ENCODE assay signal across 8 cellular contexts in the genomic region with DNA sequence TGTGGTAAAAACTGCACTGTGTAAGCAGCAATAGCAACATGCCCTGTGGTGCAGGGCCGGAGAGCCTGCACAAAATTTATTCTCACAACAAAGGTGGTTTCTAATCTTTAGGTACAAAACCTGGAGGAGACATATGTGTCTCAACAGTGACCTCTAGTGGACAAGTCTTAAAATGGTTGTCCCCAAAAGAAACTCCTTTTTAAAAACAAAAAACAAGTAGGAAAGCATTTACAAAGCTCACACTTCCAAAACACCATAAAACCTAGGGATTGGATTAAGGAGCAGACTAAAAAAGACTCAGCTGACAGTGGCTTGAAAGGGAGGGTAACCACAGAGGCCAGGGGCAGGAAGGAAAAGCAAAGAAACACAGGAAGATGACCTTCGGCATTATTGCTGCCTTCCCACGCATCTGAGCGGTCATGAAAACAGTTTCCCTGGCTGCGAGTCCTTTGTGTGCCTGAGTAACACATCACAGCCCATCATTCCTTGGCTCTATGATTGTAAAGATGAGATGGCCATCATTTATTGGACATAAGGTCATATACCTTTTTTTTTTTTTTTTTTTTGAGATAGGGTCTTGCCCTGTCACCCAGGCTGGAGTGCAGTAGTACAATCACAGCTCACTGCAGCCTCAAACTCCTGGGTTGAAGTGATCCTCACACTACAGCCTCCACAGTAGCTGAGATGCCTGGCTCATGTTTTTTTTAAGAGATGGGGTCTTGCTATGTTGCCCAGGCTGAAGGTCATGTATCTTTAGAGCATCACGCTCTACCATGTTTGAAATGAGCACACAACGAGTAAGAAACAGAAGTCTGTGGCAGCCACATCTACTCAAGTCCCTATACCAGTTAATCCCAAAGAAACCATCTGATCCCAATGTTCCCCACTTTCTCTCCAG. TPM values are rescaled to one million over a fixed set of nuclear protein-coding genes. Genes with fewer than 3 reads are reported as not detected.
DNase-seq lines count a peak whose midpoint lies in the region; ATAC-seq and TF ChIP-seq lines count a peak whose summit lies in the region.

No MANE protein-coding gene starts in this region.

- no peaks in the 10 kb centered on the region for H3K27me3 Mint-ChIP-seq in stimulated activated naive CD8-positive, alpha-beta T cell treated with anti-CD3 and anti-CD28 coated beads, Interleukin-15, amount 100 ng/mL, for 72 hours

- peak overlapping the region; percentile 51 to 58 for H3K4me3 Mint-ChIP-seq in stimulated activated naive CD8-positive, alpha-beta T cell treated with anti-CD3 and anti-CD28 coated beads, Interleukin-15, amount 100 ng/mL, for 72 hours

- peak overlapping the region; percentile 77 to 95 for H3K27ac Mint-ChIP-seq in stimulated activated naive CD8-positive, alpha-beta T cell treated with anti-CD3 and anti-CD28 coated beads, Interleukin-15, amount 100 ng/mL, for 72 hours

- H3K4me1 Mint-ChIP-seq in stimulated activated naive CD8-positive, alpha-beta T cell treated with anti-CD3 and anti-CD28 coated beads, Interleukin-15, amount 100 ng/mL, for 72 hours, result peaks cover 47% of the 10 kb centered on the region

- H3K9me3 Mint-ChIP-seq in stimulated activated naive CD8-positive, alpha-beta T cell treated with anti-CD3 and anti-CD28 coated beads, Interleukin-15, amount 100 ng/mL, for 72 hours, result no peaks in the 10 kb centered on the region

- TF ChIP-seq CTCF in 22Rv1 (IDR thresholded peaks at IDR 0.05), result peak; percentile 80

- H3K27ac ChIP-seq in 22Rv1, result no peak overlapping the region

- DNase-seq in ELF-1 (ENCODE audit: low read depth, low spot score) (peak; percentile 52), NCI-H460 (ENCODE audit: extremely low read depth, low read depth) (peak; percentile 45), astrocyte of the hippocampus (ENCODE audit: low read depth, low spot score) (peak; percentile 67), iPS-NIHi11 (ENCODE audit: low spot score) (peak; percentile 79), OCI-M2 (lab: John Stamatoyannopoulos, UW; ENCODE audit: unreplicated experiment) (no peak)
- DNase-seq in stimulated activated naive CD8-positive, alpha-beta T cell treated with anti-CD3 and anti-CD28 coated beads, Interleukin-15, amount 100 ng/mL, for 72 hours, result peak in 1 of 2 donors; percentile 20

- ATAC-seq in HG03196 (IDR thresholded peaks at IDR 0.05; ENCODE audit: unreplicated experiment), result peak; percentile 42
- ATAC-seq in stimulated activated naive CD8-positive, alpha-beta T cell treated with anti-CD3 and anti-CD28 coated beads, Interleukin-15, amount 100 ng/mL, for 72 hours, result no peak

RNA-seq across cellular contexts. Expression of a gene that starts 39.5 kb away (rescaled TPM):
- total RNA-seq in NCI-H460 (2014; rRNA removed; shearing (Covaris generic)), result 35.2 and 36.2 TPM in 2 replicates
- 17.6 and 26.9 TPM in 2 replicates for polyA plus RNA-seq in NCI-H460 (2014; cell fraction: nucleus; rRNA removed)
